8 cellular contexts compared by ENCODE assay signal in the genomic region with DNA sequence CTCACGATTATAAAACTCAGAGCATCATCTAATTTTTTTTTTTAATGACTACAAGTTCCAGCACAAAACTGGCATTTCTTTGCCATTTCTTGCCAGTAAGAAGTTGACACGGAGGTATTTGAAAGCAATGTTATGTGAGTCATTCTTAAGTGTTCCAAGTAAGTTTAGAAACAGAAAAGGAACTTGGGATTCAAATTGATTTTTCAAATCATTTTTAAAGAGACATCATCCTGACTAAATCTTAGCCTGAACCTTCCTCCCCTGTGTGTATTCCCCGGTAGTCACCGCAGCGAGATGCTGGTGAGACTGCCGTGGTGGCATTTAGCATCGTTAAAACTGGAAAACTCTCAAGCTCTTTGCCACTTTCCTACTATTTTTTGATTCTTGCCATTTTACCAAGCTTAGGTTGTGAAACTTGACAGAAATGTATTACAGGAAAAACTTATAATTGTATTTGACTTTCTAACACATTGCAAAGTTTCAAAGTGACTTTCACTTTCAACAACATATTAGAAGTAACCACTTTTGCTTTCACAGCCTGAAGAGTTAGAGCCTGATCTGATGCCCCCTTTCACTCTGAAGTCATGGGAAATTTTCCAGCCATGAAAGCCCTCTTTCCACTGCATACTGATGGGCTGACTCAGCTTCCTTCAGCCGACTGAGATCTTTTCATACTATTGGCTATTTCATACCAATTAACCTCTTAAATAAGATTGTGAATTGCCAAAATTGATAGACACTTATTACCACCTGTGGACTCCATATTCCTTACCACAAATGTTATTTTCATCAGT.
A peak's percentile ranks its signal among the peaks of the same experiment; 100 is the strongest.
DNase-seq lines count a peak whose midpoint lies in the region; ATAC-seq and TF ChIP-seq lines count a peak whose summit lies in the region.

No MANE protein-coding gene starts in this region.

- CTCF ChIA-PET in SK-N-SH (lab: Yijun Ruan, JAX): interaction anchor here (0.6 to 1.2 kb wide), 3 partner anchors 166 to 1001 kb away, joined by 3 to 4 read pairs (median 3); no protein-coding TSS in a partner anchor

- H3K9me2 ChIP-seq in SK-N-SH: no peaks in the 10 kb centered on the region

- 21% methylated on average over 8 of the region's 8 CpGs for WGBS in SK-N-SH (ENCODE audit: low lambda C conversion rate)

- peak in 1 of 2 experiments; percentile 72; a peak in 2 of 4 replicates for TF ChIP-seq EP300 in SK-N-SH (IDR thresholded peaks at IDR 0.05; ENCODE audit: borderline replicate concordance in 1 of 2, low read depth in 1 of 2, low read length in 1 of 2)

- H3K4me3 ChIP-seq in SK-N-SH (ENCODE audit: low read depth in 2 of 2, low read length in 1 of 2): peak overlapping the region; percentile 49 to 59

- TF ChIP-seq CTCF in SK-N-SH (IDR thresholded peaks at IDR 0.05): peak; percentile 19; the same call in 1 of the 2 replicates

- 0 out of 2 replicates have a peak overlapping the region, but pooled peaks have one; percentile 51 for H2AFZ ChIP-seq in SK-N-SH (ENCODE audit: low read depth)

- intact Hi-C loops in sciatic nerve (cut with DNase I): no loop called here

- TF ChIP-seq RAD21 in SK-N-SH (IDR thresholded peaks at IDR 0.05; ENCODE audit: low read length): no peak

- no peaks in the 10 kb centered on the region for H3K79me2 ChIP-seq in SK-N-SH (ENCODE audit: insufficient read depth)

- POLR2A ChIA-PET in SK-N-SH (lab: Yijun Ruan, JAX): interaction anchor here (0.6 kb wide), 1 partner anchor 9 kb away, joined by 3 read pairs; no protein-coding TSS in a partner anchor

- no peaks in the 10 kb centered on the region for H4K20me1 ChIP-seq in SK-N-SH (ENCODE audit: insufficient read depth)

- peaks cover 0 to 36% of the 10 kb centered on the region in 2 experiments; a peak in 3 of 4 replicates for H3K4me1 ChIP-seq in SK-N-SH (ENCODE audit: control insufficient read depth in 1 of 2, insufficient read depth in 2 of 2, low read depth in 1 of 2, low read length in 1 of 2)

- H3K4me2 ChIP-seq in SK-N-SH: peak overlapping the region; percentile 78

- no peaks in the 10 kb centered on the region for H3K27me3 ChIP-seq in SK-N-SH (ENCODE audit: insufficient read depth)

- H3F3A ChIP-seq in SK-N-SH (replicated peaks; ENCODE audit: insufficient read depth): peaks cover 32% of the 10 kb centered on the region

- DNase-seq in SK-N-SH: no peak
- peak; percentile 61 for DNase-seq in epidermal melanocyte (ENCODE audit: insufficient read length, low spot score)
- no peak for DNase-seq in sciatic nerve (ENCODE audit: low spot score)
- DNase-seq in NCI-H774 (lab: John Stamatoyannopoulos, UW): no peak
- DNase-seq in activated gamma-delta T cell treated with Interleukin-2 at 50 U/mL for 16 hours: no peak
- DNase-seq in midbrain (lab: John Stamatoyannopoulos, UW): no peak

- peak overlapping the region; percentile 93 to 100 for H3K27ac ChIP-seq in SK-N-SH (ENCODE audit: low read depth in 2 of 2, low read length in 1 of 2)

- H3K9ac ChIP-seq in SK-N-SH: peak overlapping the region; percentile 90

- H3K36me3 ChIP-seq in SK-N-SH (replicated peaks in 1 of 2; ENCODE audit: control insufficient read depth in 1 of 2, insufficient read depth in 2 of 2, low read length in 1 of 2): peaks cover 0 to 8% of the 10 kb centered on the region in 2 experiments

- ATAC-seq in GM18517 (IDR thresholded peaks at IDR 0.05; ENCODE audit: unreplicated experiment) (peak; percentile 79), HG02840 (IDR thresholded peaks at IDR 0.05; ENCODE audit: low FRiP score, unreplicated experiment) (peak; percentile 71), sciatic nerve (peak; percentile 74)

- H3K9me3 ChIP-seq in SK-N-SH: no peaks in the 10 kb centered on the region

TF ChIP-seq in SK-N-SH, 30 proteins besides CTCF, POLR2A, EP300 and RAD21 (continues in another document):
- TF ChIP-seq SMC3 (IDR thresholded peaks at IDR 0.05; ENCODE audit: low read depth, low read length) (no peak), TAF1 (IDR thresholded peaks at IDR 0.05; ENCODE audit: borderline replicate concordance, low read depth, low read length) (peak; percentile 35; the same call in 1 of the 2 replicates), JUND (IDR thresholded peaks at IDR 0.05) (peak; percentile 86), SIN3A (IDR thresholded peaks at IDR 0.05; ENCODE audit: borderline replicate concordance, low read depth, low read length) (no peak), TCF12 (IDR thresholded peaks at IDR 0.05) (peak; percentile 77), FOXJ3 (CRISPR knock-in tag; IDR thresholded peaks at IDR 0.05) (no peak), RCOR1 (IDR thresholded peaks at IDR 0.05; ENCODE audit: low read length) (no peak), TEAD4 (IDR thresholded peaks at IDR 0.05; ENCODE audit: borderline replicate concordance, insufficient read depth) (peak; percentile 14; the same call in 1 of the 2 replicates), FOXM1 (IDR thresholded peaks at IDR 0.05; ENCODE audit: low read depth) (0 out of 2 replicates have a peak, but pooled peaks have one; percentile 38), POLR2AphosphoS5 (IDR thresholded peaks at IDR 0.05; ENCODE audit: low read depth, low read length) (no peak), NRF1 (IDR thresholded peaks at IDR 0.05; ENCODE audit: low read depth, low read length) (no peak), GABPA (IDR thresholded peaks at IDR 0.05; ENCODE audit: low read depth) (no peak; the same call in 1 of the 2 replicates), ELF1 (IDR thresholded peaks at IDR 0.05) (no peak; the same call in 1 of the 2 replicates), RXRA (IDR thresholded peaks at IDR 0.05; ENCODE audit: borderline replicate concordance, low read depth) (peak; percentile 21; the same call in 1 of the 2 replicates), EZH2phosphoT487 (IDR thresholded peaks at IDR 0.05; ENCODE audit: borderline replicate concordance, low read depth) (no peak), FOSL2 (IDR thresholded peaks at IDR 0.05; ENCODE audit: borderline replicate concordance, low read depth) (peak; percentile 82; the same call in 1 of the 2 replicates), GATA2 (CRISPR knock-in tag; IDR thresholded peaks at IDR 0.05) (no peak), RFX5 (IDR thresholded peaks at IDR 0.05; ENCODE audit: low read length) (no peak)
- TF ChIP-seq, protein P1, sequence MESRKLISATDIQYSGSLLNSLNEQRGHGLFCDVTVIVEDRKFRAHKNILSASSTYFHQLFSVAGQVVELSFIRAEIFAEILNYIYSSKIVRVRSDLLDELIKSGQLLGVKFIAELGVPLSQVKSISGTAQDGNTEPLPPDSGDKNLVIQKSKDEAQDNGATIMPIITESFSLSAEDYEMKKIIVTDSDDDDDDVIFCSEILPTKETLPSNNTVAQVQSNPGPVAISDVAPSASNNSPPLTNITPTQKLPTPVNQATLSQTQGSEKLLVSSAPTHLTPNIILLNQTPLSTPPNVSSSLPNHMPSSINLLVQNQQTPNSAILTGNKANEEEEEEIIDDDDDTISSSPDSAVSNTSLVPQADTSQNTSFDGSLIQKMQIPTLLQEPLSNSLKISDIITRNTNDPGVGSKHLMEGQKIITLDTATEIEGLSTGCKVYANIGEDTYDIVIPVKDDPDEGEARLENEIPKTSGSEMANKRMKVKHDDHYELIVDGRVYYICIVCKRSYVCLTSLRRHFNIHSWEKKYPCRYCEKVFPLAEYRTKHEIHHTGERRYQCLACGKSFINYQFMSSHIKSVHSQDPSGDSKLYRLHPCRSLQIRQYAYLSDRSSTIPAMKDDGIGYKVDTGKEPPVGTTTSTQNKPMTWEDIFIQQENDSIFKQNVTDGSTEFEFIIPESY (IDR thresholded peaks at IDR 0.05; ENCODE audit: borderline replicate concordance, low read depth): no peak
- TF ChIP-seq, protein P2, sequence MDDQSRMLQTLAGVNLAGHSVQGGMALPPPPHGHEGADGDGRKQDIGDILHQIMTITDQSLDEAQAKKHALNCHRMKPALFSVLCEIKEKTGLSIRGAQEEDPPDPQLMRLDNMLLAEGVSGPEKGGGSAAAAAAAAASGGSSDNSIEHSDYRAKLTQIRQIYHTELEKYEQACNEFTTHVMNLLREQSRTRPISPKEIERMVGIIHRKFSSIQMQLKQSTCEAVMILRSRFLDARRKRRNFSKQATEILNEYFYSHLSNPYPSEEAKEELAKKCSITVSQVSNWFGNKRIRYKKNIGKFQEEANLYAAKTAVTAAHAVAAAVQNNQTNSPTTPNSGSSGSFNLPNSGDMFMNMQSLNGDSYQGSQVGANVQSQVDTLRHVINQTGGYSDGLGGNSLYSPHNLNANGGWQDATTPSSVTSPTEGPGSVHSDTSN (IDR thresholded peaks at IDR 0.05): peak; percentile 56
- TF ChIP-seq, protein P3, sequence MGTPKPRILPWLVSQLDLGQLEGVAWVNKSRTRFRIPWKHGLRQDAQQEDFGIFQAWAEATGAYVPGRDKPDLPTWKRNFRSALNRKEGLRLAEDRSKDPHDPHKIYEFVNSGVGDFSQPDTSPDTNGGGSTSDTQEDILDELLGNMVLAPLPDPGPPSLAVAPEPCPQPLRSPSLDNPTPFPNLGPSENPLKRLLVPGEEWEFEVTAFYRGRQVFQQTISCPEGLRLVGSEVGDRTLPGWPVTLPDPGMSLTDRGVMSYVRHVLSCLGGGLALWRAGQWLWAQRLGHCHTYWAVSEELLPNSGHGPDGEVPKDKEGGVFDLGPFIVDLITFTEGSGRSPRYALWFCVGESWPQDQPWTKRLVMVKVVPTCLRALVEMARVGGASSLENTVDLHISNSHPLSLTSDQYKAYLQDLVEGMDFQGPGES (IDR thresholded peaks at IDR 0.05; ENCODE audit: low read depth, low read length): no peak
- TF ChIP-seq, protein P4, sequence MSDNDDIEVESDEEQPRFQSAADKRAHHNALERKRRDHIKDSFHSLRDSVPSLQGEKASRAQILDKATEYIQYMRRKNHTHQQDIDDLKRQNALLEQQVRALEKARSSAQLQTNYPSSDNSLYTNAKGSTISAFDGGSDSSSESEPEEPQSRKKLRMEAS (IDR thresholded peaks at IDR 0.05; ENCODE audit: low read depth): peak; percentile 36; the same call in 1 of the 2 replicates
